Comparison of ENCODE assay signal across 8 cellular contexts in the genomic region with DNA sequence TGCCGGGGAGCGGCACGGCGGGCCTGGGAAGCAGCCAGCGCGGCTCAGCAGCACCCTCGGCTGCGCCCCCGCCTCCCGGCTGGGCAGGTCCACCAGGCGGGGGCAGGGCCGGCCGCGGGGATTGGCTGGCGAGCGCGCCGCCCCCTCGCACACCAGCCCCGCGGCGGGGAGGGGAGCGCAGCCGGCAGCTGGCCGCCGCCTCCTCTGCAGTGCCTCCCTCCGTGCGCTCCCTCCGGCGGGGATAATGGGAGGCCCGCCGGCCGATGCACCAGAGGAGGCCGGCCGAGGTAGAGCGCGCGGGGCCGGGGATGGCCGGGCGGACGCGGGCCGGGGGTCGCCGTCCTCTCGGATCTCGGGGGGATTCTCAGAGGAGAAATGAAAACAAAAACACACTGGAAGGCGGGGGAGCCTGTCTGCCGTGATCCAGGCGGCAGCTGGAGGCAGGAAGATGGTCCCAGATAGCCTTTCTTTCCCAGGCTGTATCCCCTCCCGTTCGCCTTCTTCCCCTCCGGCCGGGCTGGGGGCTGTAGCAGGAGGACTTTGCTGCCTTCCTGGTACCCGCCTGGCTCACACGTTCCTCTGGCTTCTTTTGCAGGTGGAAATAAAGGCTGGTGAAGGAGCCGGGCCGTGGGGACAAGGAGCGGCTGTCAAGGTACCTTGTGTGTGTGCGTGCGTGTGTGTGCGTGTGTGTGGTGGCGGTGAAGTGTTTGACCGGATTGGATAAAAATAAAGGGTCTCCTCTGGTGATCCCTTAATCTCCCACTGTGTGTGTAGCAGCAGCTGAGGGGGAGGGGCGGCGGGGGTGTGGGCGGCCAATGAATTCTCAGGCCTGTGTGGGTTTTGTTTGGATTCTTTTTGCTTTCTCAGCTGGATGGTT. TPM values are rescaled to one million over a fixed set of nuclear protein-coding genes. Genes with fewer than 3 reads are reported as not detected.
DNase-seq lines count a peak whose midpoint lies in the region; ATAC-seq and TF ChIP-seq lines count a peak whose summit lies in the region.

No MANE protein-coding gene starts in this region.

- no peak overlapping the region for H2AFZ ChIP-seq in neural progenitor cell (replicated peaks)

- peaks cover 91% of the 10 kb centered on the region for H4K20me1 ChIP-seq in neural progenitor cell (ENCODE audit: low read depth)

- CTCF ChIA-PET in CD4-positive, alpha-beta memory T cell (lab: Charles Lee; ENCODE audit: partially characterized antibody) = interaction anchor here (0.7 to 3.3 kb wide), 5 partner anchors 15 to 179 kb away, joined by 3 to 24 read pairs (median 3); no protein-coding TSS in a partner anchor

- no peak overlapping the region for H3K9ac ChIP-seq in neural progenitor cell

- H3K4me3 ChIP-seq in CD4-positive, alpha-beta memory T cell (ENCODE audit: low read length in 2 of 2) = peak overlapping the region in 1 of 2 donors; percentile 49
- H3K4me3 ChIP-seq in neural progenitor cell = peak overlapping the region; percentile 54

- POLR2A ChIA-PET in CD4-positive, alpha-beta memory T cell (lab: Charles Lee; ENCODE audit: partially characterized antibody) = interaction anchor here (0.7 to 5.0 kb wide), 8 partner anchors 16 to 265 kb away, joined by 3 to 34 read pairs (median 4); a partner anchor contains a TSS

- H3K4me1 ChIP-seq in CD4-positive, alpha-beta memory T cell (ENCODE audit: insufficient read depth, low read length) = peaks cover 44% of the 10 kb centered on the region
- peaks cover 46% of the 10 kb centered on the region for H3K4me1 ChIP-seq in neural progenitor cell

- no peak for TF ChIP-seq CTCF in neural progenitor cell (IDR thresholded peaks at IDR 0.05)

- H3K36me3 ChIP-seq in CD4-positive, alpha-beta memory T cell (ENCODE audit: insufficient read depth, low read length) = peaks cover 6% of the 10 kb centered on the region
- no peaks in the 10 kb centered on the region for H3K36me3 ChIP-seq in neural progenitor cell

- intact Hi-C loops in CD4-positive, alpha-beta memory T cell (cut with micrococcal nuclease) = loop anchor here (1.0 kb wide), 3 partner anchors 16 to 94 kb away; a partner anchor contains a TSS

- no peaks in the 10 kb centered on the region for H3K9me3 ChIP-seq in CD4-positive, alpha-beta memory T cell (ENCODE audit: control insufficient read depth in 1 of 2, low read length in 2 of 2)
- no peaks in the 10 kb centered on the region for H3K9me3 ChIP-seq in neural progenitor cell (ENCODE audit: low read depth)

- ATAC-seq in GM19468 (IDR thresholded peaks at IDR 0.05; ENCODE audit: extremely low read depth, unreplicated experiment) = peak; percentile 90

- H3K4me1 Mint-ChIP-seq in CD4-positive, alpha-beta memory T cell = peaks cover 32 to 77% (median 47%) of the 10 kb centered on the region in 4 donors
- H3K4me1 Mint-ChIP-seq in neural progenitor cell = peaks cover 88% of the 10 kb centered on the region

- peak overlapping the region; percentile 57 for H3K27ac ChIP-seq in CD4-positive, alpha-beta memory T cell (ENCODE audit: low read depth, low read length)
- peak overlapping the region; percentile 90 for H3K27ac ChIP-seq in neural progenitor cell

- H3K9me3 Mint-ChIP-seq in CD4-positive, alpha-beta memory T cell = no peaks in the 10 kb centered on the region
- H3K9me3 Mint-ChIP-seq in neural progenitor cell = no peaks in the 10 kb centered on the region

- peaks cover 4 to 6% of the 10 kb centered on the region in 2 donors for H3K36me3 Mint-ChIP-seq in CD4-positive, alpha-beta memory T cell
- H3K36me3 Mint-ChIP-seq in neural progenitor cell = peaks cover 4% of the 10 kb centered on the region

- DNase-seq in CD4-positive, alpha-beta memory T cell = peak; percentile 80 to 85 (median 83)
- DNase-seq in HS-27A (ENCODE audit: low read depth) = peak; percentile 12
- DNase-seq in activated effector memory CD4-positive, alpha-beta T cell treated with anti-CD3 and anti-CD28 coated beads, Interleukin-2, amount 50 U/mL, for 16 hours = peak; percentile 92
- DNase-seq in foreskin melanocyte = peak; percentile 62
- DNase-seq in neural progenitor cell (ENCODE audit: low spot score) = peak; percentile 95
- peak; percentile 88 for DNase-seq in superior temporal gyrus (ENCODE audit: extremely low spot score)

- peak overlapping the region; percentile 77 to 86 (median 82) for H3K4me3 Mint-ChIP-seq in CD4-positive, alpha-beta memory T cell
- H3K4me3 Mint-ChIP-seq in neural progenitor cell = peak overlapping the region; percentile 97

- H3K27me3 ChIP-seq in CD4-positive, alpha-beta memory T cell (ENCODE audit: insufficient read depth, low read length) = no peaks in the 10 kb centered on the region
- peaks cover 32% of the 10 kb centered on the region for H3K27me3 ChIP-seq in neural progenitor cell

- H3K27me3 Mint-ChIP-seq in CD4-positive, alpha-beta memory T cell = no peaks in the 10 kb centered on the region
- H3K27me3 Mint-ChIP-seq in neural progenitor cell (ENCODE audit: insufficient read depth, low read depth) = peaks cover 10% of the 10 kb centered on the region

- H3K79me2 ChIP-seq in neural progenitor cell (ENCODE audit: low read depth) = peaks cover 55% of the 10 kb centered on the region

- peak overlapping the region; percentile 76 for H3K4me2 ChIP-seq in neural progenitor cell

- peak overlapping the region; percentile 2 to 89 (median 85) for H3K27ac Mint-ChIP-seq in CD4-positive, alpha-beta memory T cell
- H3K27ac Mint-ChIP-seq in neural progenitor cell = peak overlapping the region; percentile 89

- H3F3A ChIP-seq in neural progenitor cell (ENCODE audit: low read depth) = peaks cover 21% of the 10 kb centered on the region

TF ChIP-seq in PFSK-1, 5 proteins besides CTCF, POLR2A, EP300 and RAD21:
- TF ChIP-seq POLR2AphosphoS5 (IDR thresholded peaks at IDR 0.05; ENCODE audit: low read depth, low read length) = no peak
- TF ChIP-seq, protein P1, sequence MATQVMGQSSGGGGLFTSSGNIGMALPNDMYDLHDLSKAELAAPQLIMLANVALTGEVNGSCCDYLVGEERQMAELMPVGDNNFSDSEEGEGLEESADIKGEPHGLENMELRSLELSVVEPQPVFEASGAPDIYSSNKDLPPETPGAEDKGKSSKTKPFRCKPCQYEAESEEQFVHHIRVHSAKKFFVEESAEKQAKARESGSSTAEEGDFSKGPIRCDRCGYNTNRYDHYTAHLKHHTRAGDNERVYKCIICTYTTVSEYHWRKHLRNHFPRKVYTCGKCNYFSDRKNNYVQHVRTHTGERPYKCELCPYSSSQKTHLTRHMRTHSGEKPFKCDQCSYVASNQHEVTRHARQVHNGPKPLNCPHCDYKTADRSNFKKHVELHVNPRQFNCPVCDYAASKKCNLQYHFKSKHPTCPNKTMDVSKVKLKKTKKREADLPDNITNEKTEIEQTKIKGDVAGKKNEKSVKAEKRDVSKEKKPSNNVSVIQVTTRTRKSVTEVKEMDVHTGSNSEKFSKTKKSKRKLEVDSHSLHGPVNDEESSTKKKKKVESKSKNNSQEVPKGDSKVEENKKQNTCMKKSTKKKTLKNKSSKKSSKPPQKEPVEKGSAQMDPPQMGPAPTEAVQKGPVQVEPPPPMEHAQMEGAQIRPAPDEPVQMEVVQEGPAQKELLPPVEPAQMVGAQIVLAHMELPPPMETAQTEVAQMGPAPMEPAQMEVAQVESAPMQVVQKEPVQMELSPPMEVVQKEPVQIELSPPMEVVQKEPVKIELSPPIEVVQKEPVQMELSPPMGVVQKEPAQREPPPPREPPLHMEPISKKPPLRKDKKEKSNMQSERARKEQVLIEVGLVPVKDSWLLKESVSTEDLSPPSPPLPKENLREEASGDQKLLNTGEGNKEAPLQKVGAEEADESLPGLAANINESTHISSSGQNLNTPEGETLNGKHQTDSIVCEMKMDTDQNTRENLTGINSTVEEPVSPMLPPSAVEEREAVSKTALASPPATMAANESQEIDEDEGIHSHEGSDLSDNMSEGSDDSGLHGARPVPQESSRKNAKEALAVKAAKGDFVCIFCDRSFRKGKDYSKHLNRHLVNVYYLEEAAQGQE (IDR thresholded peaks at IDR 0.05; ENCODE audit: insufficient read depth in 1 of 2, low read depth in 2 of 2, low read length in 2 of 2) = no peak
- TF ChIP-seq TAF1 (IDR thresholded peaks at IDR 0.05; ENCODE audit: borderline replicate concordance, insufficient read depth, low read length) = 0 out of 2 replicates have a peak, but pooled peaks have one; percentile 37
- TF ChIP-seq SIN3A (IDR thresholded peaks at IDR 0.05; ENCODE audit: borderline replicate concordance, insufficient read depth, low read length) = peak; percentile 65; the same call in 1 of the 2 replicates
- no peak for TF ChIP-seq FOXP2 (optimal IDR thresholded peaks at IDR 0.05; ENCODE audit: borderline replicate concordance, extremely low read depth, extremely low read length, insufficient read depth)

RNA-seq across cellular contexts. Expression of a gene that starts 18.0 kb away (rescaled TPM):
- 10 to 100 TPM; 18.2 to 19.4 TPM for total RNA-seq in CD4-positive, alpha-beta memory T cell
- under 1 TPM; 0.03 to 0.57 TPM for polyA plus RNA-seq in CD4-positive, alpha-beta memory T cell
- 7.3 TPM for polyA plus RNA-seq in PFSK-1 (2012; ENCODE audit: insufficient read length, low read depth)
- 6.2 and 9.1 TPM in 2 replicates for total RNA-seq in neural progenitor cell (ENCODE audit: low replicate concordance)

Comparison
In these comparisons a context has a peak if more than half of its experiments do, and no peak if none do; other contexts are left out.
1. DNase-seq: peak in every context shown above with its lines; median percentile 95 in neural progenitor cell; 92 in activated effector memory CD4-positive, alpha-beta T cell treated with anti-CD3 and anti-CD28 coated beads, Interleukin-2, amount 50 U/mL, for 16 hours; 88 in superior temporal gyrus; 83 in CD4-positive, alpha-beta memory T cell; 62 in foreskin melanocyte; 12 in HS-27A.